8 cellular contexts compared by ENCODE assay signal in the genomic region with DNA sequence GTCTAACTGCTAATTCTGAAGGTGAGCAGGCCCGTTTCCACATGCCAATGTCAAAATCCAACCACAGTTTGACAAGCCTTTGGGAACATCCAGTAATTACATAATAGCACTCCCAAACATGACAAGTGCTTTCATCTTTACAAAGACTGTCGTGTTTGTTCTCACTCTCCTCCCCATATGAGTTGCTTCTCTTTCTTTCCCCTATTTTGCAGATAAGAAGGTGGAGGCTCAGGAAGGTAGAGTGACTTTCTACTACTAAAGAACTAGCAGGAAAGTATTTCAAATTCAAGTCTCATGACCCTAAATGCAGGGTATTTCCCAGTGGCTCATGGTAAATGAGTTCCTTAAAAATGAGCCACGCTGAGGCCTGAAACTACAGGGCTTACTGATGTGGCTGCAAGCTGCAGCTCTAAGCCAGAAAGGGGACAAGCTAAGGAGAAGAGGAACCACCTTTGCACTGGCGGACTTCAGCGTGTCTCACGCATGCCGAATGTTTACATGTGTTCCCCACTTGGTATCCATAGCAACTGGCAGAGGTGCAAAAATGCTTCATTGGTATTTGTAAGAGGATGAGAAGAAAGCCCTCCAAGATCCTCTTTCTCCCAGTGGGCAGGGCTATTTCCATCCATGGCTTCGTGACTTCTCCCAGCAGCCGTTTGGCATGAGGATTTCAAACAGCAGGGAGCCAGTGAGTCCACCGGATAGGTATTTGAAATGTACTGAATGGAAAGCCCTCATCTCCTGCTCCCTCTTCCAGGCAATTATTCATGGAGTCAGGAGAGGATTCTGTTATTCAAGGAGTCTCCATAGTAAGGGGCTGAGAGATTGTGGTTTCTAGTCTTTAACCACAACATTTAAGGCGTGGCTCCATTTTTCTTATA. TPM values are rescaled to one million over a fixed set of nuclear protein-coding genes. Genes with fewer than 3 reads are reported as not detected.
DNase-seq lines count a peak whose midpoint lies in the region; ATAC-seq and TF ChIP-seq lines count a peak whose summit lies in the region.

No MANE protein-coding gene starts in this region.

- ATAC-seq in omental fat pad (ENCODE audit: low FRiP score), result peak; percentile 60

- H3K4me3 ChIP-seq in esophagus muscularis mucosa, result no peak overlapping the region
- H3K4me3 ChIP-seq in thyroid gland (replicated peaks in 1 of 3), result no peak overlapping the region

- no peaks in the 10 kb centered on the region for H3K9me3 ChIP-seq in esophagus muscularis mucosa
- no peaks in the 10 kb centered on the region for H3K9me3 ChIP-seq in thyroid gland

- CTCF ChIA-PET in GM10248 (lab: Yijun Ruan, JAX), result interaction anchor here (1.7 kb wide), 1 partner anchor 157 kb away, joined by 4 read pairs; no protein-coding TSS in a partner anchor

- POLR2A ChIA-PET in GM10248 (lab: Yijun Ruan, JAX), result no interaction called here

- H3K36me3 ChIP-seq in esophagus muscularis mucosa (no peaks in the 10 kb centered on the region), thyroid gland (no peaks in the 10 kb centered on the region)

- intact Hi-C loops in esophagus muscularis mucosa (cut with DNase I), result loop anchor here (10.0 kb wide), 1 partner anchor 291 kb away; no protein-coding TSS in a partner anchor
- intact Hi-C loops in thyroid gland (cut with DNase I), result no loop called here

- WGBS in esophagus muscularis mucosa, result 37% methylated on average over 10 of the region's 11 CpGs
- 23 to 25% methylated on average over 11 of the region's 11 CpGs for WGBS in thyroid gland, 2 donors

- TF ChIP-seq POLR2A in esophagus muscularis mucosa (IDR thresholded peaks at IDR 0.05; ENCODE audit: low read depth), result no peak
- no peak for TF ChIP-seq POLR2A in thyroid gland (IDR thresholded peaks at IDR 0.05)

- DNase-seq in GM10248 (ENCODE audit: extremely low spot score) (peak; percentile 77), HCEC 1CT (peak; percentile 91), MV-4-11 (lab: John Stamatoyannopoulos, UW) (peak; percentile 98), esophagus muscularis mucosa (ENCODE audit: extremely low spot score) (peak; percentile 94), omental fat pad (ENCODE audit: low spot score) (peak; percentile 28), thyroid gland (peak; percentile 62 to 74), SHP77 treated with DMSO at 0.1 percent for 48 hours (lab: John Stamatoyannopoulos, UW) (no peak)
- DNase-seq in activated CD8-positive, alpha-beta memory T cell treated with anti-CD3 and anti-CD28 coated beads, Interleukin-2, amount 50 U/mL, for 48 hours, result peak; percentile 75

- H3K27ac ChIP-seq in esophagus muscularis mucosa (replicated peaks in 1 of 4), result peak overlapping the region; percentile 69 to 86 (median 83)
- peak overlapping the region in 2 of 3 donors; percentile 1 to 13 for H3K27ac ChIP-seq in thyroid gland

- TF ChIP-seq CTCF in GM10248 (IDR thresholded peaks at IDR 0.05; ENCODE audit: control extremely low read depth, extremely low read depth, low read depth, missing control alignments), result no peak
- TF ChIP-seq CTCF in esophagus muscularis mucosa (IDR thresholded peaks at IDR 0.05), result no peak
- no peak for TF ChIP-seq CTCF in omental fat pad (IDR thresholded peaks at IDR 0.05)
- no peak for TF ChIP-seq CTCF in thyroid gland (IDR thresholded peaks at IDR 0.05)

- peaks cover 41 to 66% (median 61%) of the 10 kb centered on the region in 4 donors for H3K4me1 ChIP-seq in esophagus muscularis mucosa
- peaks cover 8 to 16% of the 10 kb centered on the region in 2 donors for H3K4me1 ChIP-seq in thyroid gland

- no peak for TF ChIP-seq EP300 in esophagus muscularis mucosa (IDR thresholded peaks at IDR 0.05)

- H3K27me3 ChIP-seq in esophagus muscularis mucosa, result no peaks in the 10 kb centered on the region
- H3K27me3 ChIP-seq in thyroid gland, result no peaks in the 10 kb centered on the region

RNA-seq across cellular contexts. Expression of a gene that starts 55.5 kb away (rescaled TPM):
- total RNA-seq in esophagus muscularis mucosa (100 to 1,000 TPM; 212 to 292 (median 275) TPM), omental fat pad (100 to 1,000 TPM in 3 of 4 donors, 10 to 100 TPM in 1; 92.7 to 627 (median 158) TPM), thyroid gland (100 to 1,000 TPM; 164 to 302 (median 189) TPM)
